In the genomic region with DNA sequence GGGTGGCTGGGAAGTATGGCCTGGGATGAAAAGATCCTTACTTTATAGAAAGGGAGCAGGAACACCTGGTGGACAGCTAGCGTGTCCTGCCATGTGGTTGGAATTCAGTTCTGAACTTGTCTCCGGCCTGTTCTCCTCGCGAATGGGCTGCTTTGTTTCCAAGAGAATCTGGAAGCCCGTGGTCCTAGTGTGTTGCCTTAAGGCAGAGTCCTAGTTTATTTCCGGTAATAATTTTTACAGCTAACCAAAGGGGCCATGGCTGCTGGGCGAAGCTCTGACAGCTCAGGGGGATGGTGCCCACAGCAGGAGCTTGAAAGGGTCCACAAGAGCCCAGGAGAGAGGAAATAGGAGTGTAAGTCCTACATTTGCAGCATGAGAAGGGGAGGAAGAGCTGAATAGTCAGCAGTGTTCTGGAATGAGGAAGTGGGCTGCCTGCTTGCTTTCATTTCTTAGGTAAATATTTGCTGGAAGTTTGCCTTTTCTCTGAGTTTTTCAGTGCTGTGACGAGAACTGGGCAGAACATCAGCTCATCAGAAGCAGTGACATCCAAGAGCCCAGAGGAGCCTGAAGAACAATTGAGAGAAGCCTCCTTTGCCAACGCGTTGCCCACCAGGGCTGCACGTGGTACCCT, we compare ENCODE assay signal across 11 cellular contexts. TPM values are rescaled to one million over a fixed set of nuclear protein-coding genes. Genes with fewer than 3 reads are reported as not detected.
DNase-seq lines count a peak whose midpoint lies in the region; ATAC-seq and TF ChIP-seq lines count a peak whose summit lies in the region.
"Had no signal": no experiment of that assay in that cellular context is flagged by ENCODE, and none has a peak within 500 bp of the region (broad histone marks: within the 10 kb centered on the region; RNA-seq: fewer than 3 reads in every experiment).

No MANE protein-coding gene starts in this region.

- DNase-seq in Calu3 (no peak), adipocyte (ENCODE audit: low read depth) (peak; percentile 49), mesendoderm (no peak), adrenal gland (no peak), WERI-Rb-1 (no peak), nephron progenitor cell (no peak)
- DNase-seq: NCI-H510A treated with DMSO at 0.1 percent for 48 hours had no signal

- TF ChIP-seq CTCF in Calu3 (IDR thresholded peaks at IDR 0.05; ENCODE audit: unreplicated experiment), result no peak
- TF ChIP-seq CTCF in adrenal gland (IDR thresholded peaks at IDR 0.05), result no peak
- TF ChIP-seq CTCF in WERI-Rb-1 (IDR thresholded peaks at IDR 0.05; ENCODE audit: low read depth, low read length), result no peak
- no peak for TF ChIP-seq CTCF in nephron progenitor cell (IDR thresholded peaks at IDR 0.05)

- H2BK120ac ChIP-seq in mesendoderm (ENCODE audit: low read depth, low read length), result no peak overlapping the region

- H3K36me3 Mint-ChIP-seq in Calu3 (ENCODE audit: insufficient read depth, unreplicated experiment), result peaks cover 3% of the 10 kb centered on the region
- no peaks in the 10 kb centered on the region for H3K36me3 Mint-ChIP-seq in nephron progenitor cell (ENCODE audit: low read depth)
- H3K36me3 Mint-ChIP-seq: activated naive CD4-positive, alpha-beta T cell treated with anti-CD3 and anti-CD28 coated beads, Interleukin-2, amount 50 U/mL, for 24 hours had no signal

- no peak overlapping the region for H3K4me3 ChIP-seq in adipocyte (ENCODE audit: low read length)
- no peak overlapping the region for H3K4me3 ChIP-seq in mesendoderm (ENCODE audit: low read length)
- no peak overlapping the region for H3K4me3 ChIP-seq in adrenal gland
- no peak overlapping the region for H3K4me3 ChIP-seq in WERI-Rb-1 (ENCODE audit: low read depth, low read length)

- peak overlapping the region; percentile 38 for H3K56ac ChIP-seq in mesendoderm (ENCODE audit: low read length)

- H3K36me3 ChIP-seq in adipocyte (ENCODE audit: control insufficient read depth, insufficient read depth, low read length, severe bottlenecking), result no peaks in the 10 kb centered on the region
- H3K36me3 ChIP-seq in mesendoderm (ENCODE audit: control insufficient read depth, insufficient read depth, low read length), result no peaks in the 10 kb centered on the region
- no peaks in the 10 kb centered on the region for H3K36me3 ChIP-seq in adrenal gland (replicated peaks in 1 of 2)
- no peaks in the 10 kb centered on the region for H3K36me3 ChIP-seq in WERI-Rb-1

- H2AK5ac ChIP-seq in mesendoderm (ENCODE audit: low read length), result peak overlapping the region; percentile 56

- H2BK5ac ChIP-seq in mesendoderm (ENCODE audit: low read length), result no peak overlapping the region

- H3K4ac ChIP-seq in mesendoderm (ENCODE audit: low read depth, low read length), result no peak overlapping the region

- H3K4me3 Mint-ChIP-seq in Calu3 (ENCODE audit: low read depth, unreplicated experiment) (no peak overlapping the region), nephron progenitor cell (no peak overlapping the region)
- H3K4me3 Mint-ChIP-seq: activated naive CD4-positive, alpha-beta T cell treated with anti-CD3 and anti-CD28 coated beads, Interleukin-2, amount 50 U/mL, for 24 hours had no signal

- CTCF ChIA-PET in Calu3 (lab: Charles Lee), result no interaction called here

- H3K9ac ChIP-seq in adipocyte (ENCODE audit: low read length) (no peak overlapping the region), mesendoderm (ENCODE audit: low read length) (no peak overlapping the region)

- H4K8ac ChIP-seq in mesendoderm (ENCODE audit: low read depth, low read length), result no peak overlapping the region

- intact Hi-C loops in Calu3 (cut with micrococcal nuclease; ENCODE audit: unreplicated experiment) (no loop called here), adrenal gland (cut with DNase I) (loop anchor here in 1 of 2 donors (10.0 kb wide), 1 partner anchor 63 kb away; no protein-coding TSS in a partner anchor)

- BruUV-seq in Calu3 (replicated peaks; lab: Mats Ljungman, UMichigan), result no TSS peak

- H3K4me1 Mint-ChIP-seq in Calu3 (ENCODE audit: low read depth, unreplicated experiment), result peaks cover 20% of the 10 kb centered on the region
- H3K4me1 Mint-ChIP-seq in nephron progenitor cell, result peaks cover 4% of the 10 kb centered on the region

- no peaks in the 10 kb centered on the region for H3K79me1 ChIP-seq in mesendoderm (ENCODE audit: low read length)

- no peaks in the 10 kb centered on the region for H3K9me3 ChIP-seq in adipocyte (ENCODE audit: control insufficient read depth, low read length)
- H3K9me3 ChIP-seq in adrenal gland (replicated peaks in 1 of 3), result no peaks in the 10 kb centered on the region
- no peaks in the 10 kb centered on the region for H3K9me3 ChIP-seq in WERI-Rb-1 (ENCODE audit: severe bottlenecking)

- H3K4me1 ChIP-seq in adipocyte (ENCODE audit: control insufficient read depth, insufficient read depth, low read length) (peaks cover 42% of the 10 kb centered on the region), mesendoderm (ENCODE audit: control insufficient read depth, low read depth, low read length) (peaks cover 14% of the 10 kb centered on the region), adrenal gland (replicated peaks in 1 of 2) (no peaks in the 10 kb centered on the region)

- ATAC-seq in HG02840 (IDR thresholded peaks at IDR 0.05; ENCODE audit: low FRiP score, unreplicated experiment) (peak; percentile 59), HG03469 (IDR thresholded peaks at IDR 0.05; ENCODE audit: unreplicated experiment) (no peak)

- no peak overlapping the region for H3K23ac ChIP-seq in mesendoderm (ENCODE audit: low read length)

- H3K27ac Mint-ChIP-seq in Calu3 (ENCODE audit: unreplicated experiment) (peak overlapping the region; percentile 61), nephron progenitor cell (no peak overlapping the region)
- H3K27ac Mint-ChIP-seq: activated naive CD4-positive, alpha-beta T cell treated with anti-CD3 and anti-CD28 coated beads, Interleukin-2, amount 50 U/mL, for 24 hours had no signal

- H4K5ac ChIP-seq in mesendoderm (ENCODE audit: low read length), result no peak overlapping the region

- H3K27me3 ChIP-seq in adipocyte (replicated peaks; ENCODE audit: control insufficient read depth, insufficient read depth, low read length) (peaks cover 11% of the 10 kb centered on the region), mesendoderm (ENCODE audit: insufficient read depth, low read length, poor library complexity) (no peaks in the 10 kb centered on the region), adrenal gland (no peaks in the 10 kb centered on the region), WERI-Rb-1 (ENCODE audit: insufficient read depth, low read depth, severe bottlenecking) (no peaks in the 10 kb centered on the region)

- H3K4me2 ChIP-seq in mesendoderm (ENCODE audit: low read length), result no peak overlapping the region

- no peak overlapping the region for H3K18ac ChIP-seq in mesendoderm (ENCODE audit: low read length)

- no peak for TF ChIP-seq POLR2A in adrenal gland (IDR thresholded peaks at IDR 0.05)

- H3K27ac ChIP-seq in mesendoderm (ENCODE audit: low read depth, low read length), result no peak overlapping the region
- H3K27ac ChIP-seq in adrenal gland, result no peak overlapping the region
- no peak overlapping the region for H3K27ac ChIP-seq in WERI-Rb-1

- no peaks in the 10 kb centered on the region for H3K79me2 ChIP-seq in mesendoderm (ENCODE audit: control insufficient read depth, insufficient read depth, low read length)

- no peaks in the 10 kb centered on the region for H3K27me3 Mint-ChIP-seq in Calu3 (ENCODE audit: unreplicated experiment)
- H3K27me3 Mint-ChIP-seq in nephron progenitor cell (ENCODE audit: low read depth, poor library complexity), result peaks cover 15% of the 10 kb centered on the region
- H3K27me3 Mint-ChIP-seq: activated naive CD4-positive, alpha-beta T cell treated with anti-CD3 and anti-CD28 coated beads, Interleukin-2, amount 50 U/mL, for 24 hours had no signal

- H3K9me3 Mint-ChIP-seq in Calu3 (ENCODE audit: low read depth, unreplicated experiment), result no peaks in the 10 kb centered on the region
- no peaks in the 10 kb centered on the region for H3K9me3 Mint-ChIP-seq in nephron progenitor cell
- H3K9me3 Mint-ChIP-seq: activated naive CD4-positive, alpha-beta T cell treated with anti-CD3 and anti-CD28 coated beads, Interleukin-2, amount 50 U/mL, for 24 hours had no signal

- no peak overlapping the region for H2BK15ac ChIP-seq in mesendoderm (replicated peaks; ENCODE audit: low read depth)

- WGBS in mesendoderm (ENCODE audit: extremely low coverage, insufficient coverage, low lambda C conversion rate), result no CpG with 5 or more reads among the region's 11 CpGs
- 75 to 84% (median 78%) methylated on average over 11 of the region's 11 CpGs for WGBS in adrenal gland, 4 donors

RNA-seq across cellular contexts. Expression of gene IGFBPL1, which starts 13.1 kb away (rescaled TPM):
- total RNA-seq in Calu3 (2022) (2.0 and 4.6 TPM in 2 replicates), adrenal gland (1 to 10 TPM in 3 of 8 donors, under 1 TPM in 1, not detected in 4; 0.23 to 5.2 (median 1.5) TPM)
- 8.6 TPM for polyA plus RNA-seq in mesendoderm (2013, experiment 1 of 2)
- polyA plus RNA-seq in mesendoderm (2013, experiment 2 of 2), result 8.8 TPM
- 1 to 10 TPM in 1 of 3 donors, under 1 TPM in 2; 0.17 to 1.9 (median 0.40) TPM for polyA plus RNA-seq in adrenal gland
- total RNA-seq: fibroblast of lung had no signal
- polyA plus RNA-seq: fibroblast of lung had no signal

RNA-seq across cellular contexts. Expression of gene ALDH1B1, which starts 44.8 kb away (rescaled TPM):
- total RNA-seq in Calu3 (2022) (13.3 and 15.2 TPM in 2 replicates), adrenal gland (10 to 100 TPM; 15.5 to 46.8 (median 19.3) TPM)
- polyA plus RNA-seq in mesendoderm (2013, experiment 1 of 2), result 28.7 TPM
- polyA plus RNA-seq in mesendoderm (2013, experiment 2 of 2), result 27.7 TPM
- 10 to 100 TPM in 1 of 3 donors, 1 to 10 TPM in 2; 4.4 to 41.4 (median 6.2) TPM for polyA plus RNA-seq in adrenal gland
